Comparison of ENCODE assay signal across 8 cellular contexts in genomic region chr22:23974343-23974742, GRCh38. TPM values are rescaled to one million over a fixed set of nuclear protein-coding genes. Genes with fewer than 3 reads are reported as not detected.
DNase-seq lines count a peak whose midpoint lies in the region; ATAC-seq, FAIRE-seq and TF ChIP-seq lines count a peak whose summit lies in the region.
"Not testable (repeated sequence)": the region's sequence is repeated elsewhere in the genome, so short reads cannot be mapped to it uniquely, and the experiment has no call there.

Gene DDT, minus strand, starts transcription at chr22:23974441. Its CDS starts 27 bp downstream, at chr22:23974414.

- not testable (repeated sequence) for H3K4me1 Mint-ChIP-seq in osteocyte (ENCODE audit: unreplicated experiment)

- not testable (repeated sequence) for H3K9me3 Mint-ChIP-seq in osteocyte (ENCODE audit: unreplicated experiment)

- H3K4me3 ChIP-seq in SK-N-SH (ENCODE audit: low read depth in 2 of 2, low read length in 1 of 2); bronchial epithelial cell (ENCODE audit: low read depth, low read length); right atrium auricular region; vagina: not testable (repeated sequence)

- not testable (repeated sequence) for H3K9me2 ChIP-seq in SK-N-SH

- WGBS in SK-N-SH (ENCODE audit: low lambda C conversion rate): no CpG with 5 or more reads among the region's 29 CpGs

- DNase-seq in H54 (ENCODE audit: insufficient read length, low spot score); SK-N-SH; bronchial epithelial cell (ENCODE audit: low read depth); right atrium auricular region (ENCODE audit: low spot score); osteocyte (ENCODE audit: extremely low spot score, unreplicated experiment); vagina (ENCODE audit: extremely low spot score in 2 of 2): not testable (repeated sequence)

- not testable (repeated sequence) for H3K9me3 ChIP-seq in SK-N-SH, right atrium auricular region, vagina

- H3K36me3 ChIP-seq in SK-N-SH (replicated peaks in 1 of 2; ENCODE audit: control insufficient read depth in 1 of 2, insufficient read depth in 2 of 2, low read length in 1 of 2): peaks cover 16% of the 10 kb centered on the region in 2 experiments
- peaks cover 13% of the 10 kb centered on the region for H3K36me3 ChIP-seq in bronchial epithelial cell (ENCODE audit: control insufficient read depth, insufficient read depth, low read length)
- H3K36me3 ChIP-seq in right atrium auricular region: peaks cover 26% of the 10 kb centered on the region
- H3K36me3 ChIP-seq in vagina: peaks cover 0 to 21% of the 10 kb centered on the region in 2 donors

- H3K27ac ChIP-seq in SK-N-SH (ENCODE audit: low read depth in 2 of 2, low read length in 1 of 2); right atrium auricular region; vagina: not testable (repeated sequence)

- H3F3A ChIP-seq in SK-N-SH (replicated peaks; ENCODE audit: insufficient read depth): not testable (repeated sequence)

- not testable (repeated sequence) for H3K27ac Mint-ChIP-seq in osteocyte (ENCODE audit: unreplicated experiment)

- H3K27me3 ChIP-seq in SK-N-SH (ENCODE audit: insufficient read depth); bronchial epithelial cell (ENCODE audit: control insufficient read depth, insufficient read depth, low read length); right atrium auricular region; vagina: not testable (repeated sequence)

- H3K4me3 Mint-ChIP-seq in osteocyte (ENCODE audit: unreplicated experiment): not testable (repeated sequence)

- TF ChIP-seq CTCF in SK-N-SH (IDR thresholded peaks at IDR 0.05); bronchial epithelial cell (IDR thresholded peaks at IDR 0.05; ENCODE audit: insufficient read depth, low read length, severe bottlenecking); right atrium auricular region (IDR thresholded peaks at IDR 0.05); osteocyte (IDR thresholded peaks at IDR 0.05); vagina (IDR thresholded peaks at IDR 0.05): not testable (repeated sequence)

- H3K9ac ChIP-seq in SK-N-SH: not testable (repeated sequence)

- TF ChIP-seq RAD21 in SK-N-SH (IDR thresholded peaks at IDR 0.05; ENCODE audit: low read length): not testable (repeated sequence)

- TF ChIP-seq POLR2A in H54 (IDR thresholded peaks at IDR 0.05; ENCODE audit: low read depth, low read length); vagina (IDR thresholded peaks at IDR 0.05): not testable (repeated sequence)

- CTCF ChIA-PET in SK-N-SH (lab: Yijun Ruan, JAX): not testable (repeated sequence)

- POLR2A ChIA-PET in SK-N-SH (lab: Yijun Ruan, JAX): not testable (repeated sequence)

- peaks cover 17% of the 10 kb centered on the region for H3K36me3 Mint-ChIP-seq in osteocyte (ENCODE audit: unreplicated experiment)

- peaks cover 25% of the 10 kb centered on the region; the same call in 1 of the 2 replicates for H3K79me2 ChIP-seq in SK-N-SH (ENCODE audit: insufficient read depth)

- intact Hi-C loops in vagina (cut with DNase I): loop anchor here (5.0 kb wide), 1 partner anchor 47 kb away; no protein-coding TSS in a partner anchor

- ATAC-seq in GM18907 (IDR thresholded peaks at IDR 0.05; ENCODE audit: unreplicated experiment): peak; percentile 91
- ATAC-seq in HG03280 (IDR thresholded peaks at IDR 0.05; ENCODE audit: unreplicated experiment): peak; percentile 88

- TF ChIP-seq EP300 in SK-N-SH (IDR thresholded peaks at IDR 0.05; ENCODE audit: borderline replicate concordance in 1 of 2, low read depth in 1 of 2, low read length in 1 of 2): not testable (repeated sequence)

- not testable (repeated sequence) for H3K4me2 ChIP-seq in SK-N-SH

- not testable (repeated sequence) for H3K4me1 ChIP-seq in SK-N-SH (ENCODE audit: control insufficient read depth in 1 of 2, insufficient read depth in 2 of 2, low read depth in 1 of 2, low read length in 1 of 2); right atrium auricular region; vagina

- H3K27me3 Mint-ChIP-seq in osteocyte (ENCODE audit: unreplicated experiment): not testable (repeated sequence)

- FAIRE-seq in H54 (lab: Jason Lieb, UNC) (peak; percentile 90), bronchial epithelial cell (lab: Jason Lieb, UNC) (peak; percentile 96)

- H2AFZ ChIP-seq in SK-N-SH (ENCODE audit: low read depth): not testable (repeated sequence)

- H4K20me1 ChIP-seq in SK-N-SH (ENCODE audit: insufficient read depth): not testable (repeated sequence)

RNA-seq across cellular contexts. Expression of gene DDT, which starts in this region (rescaled TPM):
- polyA plus RNA-seq in SK-N-SH (2012; rRNA removed): 181 and 198 TPM in 2 replicates
- polyA plus RNA-seq in SK-N-SH (2012; cell fraction: cytosol; rRNA removed): 149 and 169 TPM in 2 replicates
- 99.0 and 113 TPM in 2 replicates for polyA plus RNA-seq in SK-N-SH (2012; cell fraction: nucleus; rRNA removed)
- total RNA-seq in bronchial epithelial cell (41.1 and 59.9 TPM in 2 replicates), right atrium auricular region (100 to 1,000 TPM; 147 to 153 TPM), osteocyte (108 and 113 TPM in 2 replicates), vagina (167 TPM)
